In the genomic region with DNA sequence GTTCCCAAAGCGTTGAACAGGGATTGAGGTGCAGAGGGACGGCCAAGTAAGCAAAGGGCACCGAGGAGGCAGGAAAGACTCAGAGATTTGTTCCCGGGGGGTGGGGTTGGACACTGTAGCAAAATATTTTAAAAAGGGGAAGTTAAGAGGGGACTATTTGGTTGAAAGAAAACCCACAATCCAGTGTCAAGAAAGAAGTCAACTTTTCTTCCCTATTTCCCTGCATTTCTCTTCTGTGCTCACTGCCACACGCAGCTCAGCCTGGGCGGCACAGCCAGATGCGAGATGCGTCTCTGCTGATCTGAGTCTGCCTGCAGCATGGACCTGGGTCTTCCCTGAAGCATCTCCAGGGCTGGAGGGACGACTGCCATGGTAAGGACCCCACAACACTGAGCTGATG, we compare ENCODE assay signal across 10 cellular contexts. TPM values are rescaled to one million over a fixed set of nuclear protein-coding genes. Genes with fewer than 3 reads are reported as not detected.
DNase-seq lines count a peak whose midpoint lies in the region; ATAC-seq and TF ChIP-seq lines count a peak whose summit lies in the region.
"Not testable (repeated sequence)": the region's sequence is repeated elsewhere in the genome, so short reads cannot be mapped to it uniquely, and the experiment has no call there.
"Had no signal": no experiment of that assay in that cellular context is flagged by ENCODE, and none has a peak within 500 bp of the region (broad histone marks: within the 10 kb centered on the region; RNA-seq: fewer than 3 reads in every experiment).

A gene (plus strand): TSS at position 223 of the 400 bp plus-strand sequence. CDS start 590 bp downstream, outside the sequence.

- peak within 1 kb of the TSS; percentile 53 for H3K4me3 Mint-ChIP-seq in central memory CD8-positive, alpha-beta T cell
- H3K4me3 Mint-ChIP-seq in immature natural killer cell, result peak within 1 kb of the TSS; percentile 21 to 71 (median 48)

- peak within 1 kb of the TSS; percentile 50 for H3K27ac Mint-ChIP-seq in central memory CD8-positive, alpha-beta T cell (ENCODE audit: low read depth)
- H3K27ac Mint-ChIP-seq in immature natural killer cell, result peak within 1 kb of the TSS in 4 of 6 donors; percentile 10 to 52 (median 21)

- not testable (repeated sequence) for TF ChIP-seq CTCF in mucosa of descending colon (IDR thresholded peaks at IDR 0.05)

- intact Hi-C loops in mucosa of descending colon (cut with DNase I, micrococcal nuclease); sciatic nerve (cut with DNase I): not testable (repeated sequence)

- peaks cover 66% of the 10 kb centered on the region for H3K27me3 Mint-ChIP-seq in central memory CD8-positive, alpha-beta T cell
- H3K27me3 Mint-ChIP-seq in immature natural killer cell (ENCODE audit: low read depth in 3 of 3), result peaks cover 0 to 12% (median 1%) of the 10 kb centered on the region in 3 donors

- peaks cover 13% of the 10 kb centered on the region for H3K36me3 Mint-ChIP-seq in central memory CD8-positive, alpha-beta T cell (ENCODE audit: insufficient read depth)
- peaks cover 4 to 11% (median 10%) of the 10 kb centered on the region in 3 donors for H3K36me3 Mint-ChIP-seq in immature natural killer cell

- not testable (repeated sequence) for H3K9me3 Mint-ChIP-seq in central memory CD8-positive, alpha-beta T cell; immature natural killer cell

- not testable (repeated sequence) for H3K4me1 ChIP-seq in mucosa of descending colon (ENCODE audit: low read depth)

- not testable (repeated sequence) for H3K36me3 ChIP-seq in mucosa of descending colon (ENCODE audit: low read depth)

- H3K4me3 ChIP-seq in mucosa of descending colon, result not testable (repeated sequence)

- H3K4me1 Mint-ChIP-seq in central memory CD8-positive, alpha-beta T cell, result peaks cover 19% of the 10 kb centered on the region
- peaks cover 32 to 52% of the 10 kb centered on the region in 2 donors for H3K4me1 Mint-ChIP-seq in immature natural killer cell

- DNase-seq in GF-D8 (lab: John Stamatoyannopoulos, UW) (peak; percentile 38), MV-4-11 (lab: John Stamatoyannopoulos, UW) (peak; percentile 91), SKM-1 treated with dmso at 0.1 percent for 144 hours (lab: John Stamatoyannopoulos, UW; ENCODE audit: unreplicated experiment) (peak; percentile 0)
- DNase-seq in central memory CD8-positive, alpha-beta T cell (ENCODE audit: low spot score in 2 of 2); immature natural killer cell; mucosa of descending colon; sciatic nerve (ENCODE audit: low spot score): not testable (repeated sequence)

- H3K9me3 ChIP-seq in mucosa of descending colon, result not testable (repeated sequence)

- ATAC-seq in central memory CD8-positive, alpha-beta T cell (replicated peaks; ENCODE audit: extremely low read depth, poor library complexity, severe bottlenecking); sciatic nerve: not testable (repeated sequence)
- ATAC-seq in mucosa of descending colon, result peak; percentile 15

RNA-seq across cellular contexts. Expression of the gene that starts here (rescaled TPM):
- 10 to 100 TPM in 1 of 3 donors, 1 to 10 TPM in 2; 4.7 to 12.8 (median 9.1) TPM for polyA plus RNA-seq in immature natural killer cell
- total RNA-seq in mucosa of descending colon (10 to 100 TPM in 1 of 3 donors, 1 to 10 TPM in 2; 2.6 to 10.7 (median 4.9) TPM), sciatic nerve (10.7 TPM)
- total RNA-seq: GM23248; RPMI7951; T-helper 1 cell treated with Interleukin-12 subunit alpha and Interleukin-12 subunit beta and Interleukin-4 antibody, amounts not matched to agents 30 ng/mL and 1 ng/mL, for 36 hours had no signal
